11 cellular contexts compared by ENCODE assay signal in genomic region chr10:44725404-44725803, GRCh38.
A peak's percentile ranks its signal among the peaks of the same experiment; 100 is the strongest.
DNase-seq lines count a peak whose midpoint lies in the region; ATAC-seq and TF ChIP-seq lines count a peak whose summit lies in the region.
"Had no signal": no experiment of that assay in that cellular context is flagged by ENCODE, and none has a peak within 500 bp of the region (broad histone marks: within the 10 kb centered on the region; RNA-seq: fewer than 3 reads in every experiment).

No MANE protein-coding gene starts in this region.

- no peaks in the 10 kb centered on the region for H3K27me3 Mint-ChIP-seq in activated B cell treated with CpG ODN at 0.5 μM for 24 hours
- no peaks in the 10 kb centered on the region for H3K27me3 Mint-ChIP-seq in activated CD4-positive, alpha-beta T cell treated with anti-CD3 and anti-CD28 coated beads for 36 hours

- peaks cover 6% of the 10 kb centered on the region for H3K9me3 Mint-ChIP-seq in activated B cell treated with CpG ODN at 0.5 μM for 24 hours
- H3K9me3 Mint-ChIP-seq in activated CD4-positive, alpha-beta T cell treated with anti-CD3 and anti-CD28 coated beads for 36 hours (ENCODE audit: low read depth): peaks cover 3% of the 10 kb centered on the region

- H3K36me3 ChIP-seq in heart left ventricle (no peaks in the 10 kb centered on the region), aorta (ENCODE audit: control insufficient read depth in 1 of 2, insufficient read depth in 2 of 2, low read length in 1 of 2) (no peaks in the 10 kb centered on the region)
- H3K36me3 ChIP-seq: upper lobe of left lung had no signal

- POLR2A ChIA-PET in activated B cell treated with CpG ODN at 0.5 μM for 24 hours (lab: Charles Lee): no interaction called here
- POLR2A ChIA-PET in activated CD4-positive, alpha-beta T cell treated with anti-CD3 and anti-CD28 coated beads for 36 hours (lab: Charles Lee): no interaction called here

- H3K9me3 ChIP-seq in heart left ventricle (peaks cover 0 to 17% (median 2%) of the 10 kb centered on the region in 12 donors), aorta (ENCODE audit: control insufficient read depth, low read length) (no peaks in the 10 kb centered on the region)
- H3K9me3 ChIP-seq: A549, upper lobe of left lung had no signal

- H3K36me3 Mint-ChIP-seq in activated B cell treated with CpG ODN at 0.5 μM for 24 hours (ENCODE audit: low read depth): no peaks in the 10 kb centered on the region
- no peaks in the 10 kb centered on the region for H3K36me3 Mint-ChIP-seq in activated CD4-positive, alpha-beta T cell treated with anti-CD3 and anti-CD28 coated beads for 36 hours (ENCODE audit: low read depth)

- WGBS in heart left ventricle, 4 donors: 83 to 93% (median 86%) methylated on average over 2 of the region's 2 CpGs
- 78 to 79% methylated on average over 2 of the region's 2 CpGs for WGBS in aorta, 2 donors

- H3K27ac Mint-ChIP-seq in activated B cell treated with CpG ODN at 0.5 μM for 24 hours: no peak overlapping the region
- H3K27ac Mint-ChIP-seq in activated CD4-positive, alpha-beta T cell treated with anti-CD3 and anti-CD28 coated beads for 36 hours: no peak overlapping the region

- no peak overlapping the region for H3K4me3 ChIP-seq in heart left ventricle
- H3K4me3 ChIP-seq in aorta (ENCODE audit: low read length in 2 of 2): no peak overlapping the region
- H3K4me3 ChIP-seq: A549, upper lobe of left lung had no signal

- H3K4me1 ChIP-seq in heart left ventricle: peaks cover 0 to 31% (median 8%) of the 10 kb centered on the region in 12 donors
- H3K4me1 ChIP-seq in aorta (ENCODE audit: control insufficient read depth in 1 of 2, insufficient read depth in 2 of 2, low read length in 2 of 2): peaks cover 4% of the 10 kb centered on the region in 2 donors
- H3K4me1 ChIP-seq: A549 had no signal

- no peak for TF ChIP-seq CTCF in heart left ventricle (IDR thresholded peaks at IDR 0.05)
- no peak for TF ChIP-seq CTCF in activated B cell treated with CpG ODN at 0.5 μM for 24 hours (IDR thresholded peaks at IDR 0.05)

- ATAC-seq in heart left ventricle (peak; percentile 58 to 85 (median 83)), HG03280 (IDR thresholded peaks at IDR 0.05; ENCODE audit: unreplicated experiment) (peak; percentile 62), activated B cell treated with CpG ODN at 0.5 μM for 24 hours (ENCODE audit: low read depth) (peak; percentile 42), aorta (ENCODE audit: low FRiP score) (peak; percentile 69)
- no peak for ATAC-seq in activated CD4-positive, CD25-positive, alpha-beta regulatory T cell treated with anti-CD3 and anti-CD28 coated beads, Interleukin-2, amount 50 U/mL, for 24 hours
- ATAC-seq in activated CD4-positive, alpha-beta T cell treated with anti-CD3 and anti-CD28 coated beads for 36 hours: no peak
- ATAC-seq: A549 had no signal

- H3K27me3 ChIP-seq in heart left ventricle: no peaks in the 10 kb centered on the region
- H3K27me3 ChIP-seq in aorta (ENCODE audit: control insufficient read depth in 1 of 2, insufficient read depth in 2 of 2, low read length in 1 of 2): no peaks in the 10 kb centered on the region
- H3K27me3 ChIP-seq: upper lobe of left lung had no signal

- H3K27ac ChIP-seq in heart left ventricle (peak overlapping the region in 1 of 12 donors; percentile 4), aorta (ENCODE audit: low read depth in 1 of 2, low read length in 2 of 2) (peak overlapping the region in 1 of 2 donors; percentile 76)
- H3K27ac ChIP-seq: A549, upper lobe of left lung had no signal

- DNase-seq in heart left ventricle (no peak), cardiac septum (ENCODE audit: low spot score) (no peak), activated B cell treated with CpG ODN at 0.5 μM for 24 hours (no peak), aorta (no peak), NCI-H345 (lab: John Stamatoyannopoulos, UW) (no peak)
- DNase-seq in activated CD4-positive, alpha-beta T cell treated with anti-CD3 and anti-CD28 coated beads for 36 hours: no peak
- DNase-seq: NCI-H748 treated with DMSO at 0.1 percent for 48 hours, upper lobe of left lung had no signal

- peak overlapping the region; percentile 37 for H3K4me3 Mint-ChIP-seq in activated B cell treated with CpG ODN at 0.5 μM for 24 hours
- H3K4me3 Mint-ChIP-seq in activated CD4-positive, alpha-beta T cell treated with anti-CD3 and anti-CD28 coated beads for 36 hours: no peak overlapping the region

- intact Hi-C loops in heart left ventricle (cut with DNase I): no loop called here
- intact Hi-C loops in cardiac septum (cut with DNase I): no loop called here
- intact Hi-C loops in activated B cell treated with CpG ODN at 0.5 μM for 24 hours (cut with micrococcal nuclease): no loop called here
- intact Hi-C loops in aorta (cut with DNase I): loop anchor here in 1 of 2 donors (10.0 kb wide), 1 partner anchor 331 kb away; no protein-coding TSS in a partner anchor
- intact Hi-C loops in activated CD4-positive, alpha-beta T cell treated with anti-CD3 and anti-CD28 coated beads for 36 hours (cut with DNase I, micrococcal nuclease): no loop called here

- CTCF ChIA-PET in activated B cell treated with CpG ODN at 0.5 μM for 24 hours (lab: Charles Lee): no interaction called here
- CTCF ChIA-PET in activated CD4-positive, alpha-beta T cell treated with anti-CD3 and anti-CD28 coated beads for 36 hours (lab: Charles Lee): no interaction called here

- TF ChIP-seq POLR2A in heart left ventricle (IDR thresholded peaks at IDR 0.05): no peak

- peaks cover 35% of the 10 kb centered on the region for H3K4me1 Mint-ChIP-seq in activated B cell treated with CpG ODN at 0.5 μM for 24 hours
- H3K4me1 Mint-ChIP-seq in activated CD4-positive, alpha-beta T cell treated with anti-CD3 and anti-CD28 coated beads for 36 hours: peaks cover 3% of the 10 kb centered on the region

Comparison
In these comparisons a context has a peak if more than half of its experiments do, and no peak if none do; other contexts are left out.
1. ATAC-seq: peak in heart left ventricle (4 of 4), HG03280 (single experiment), activated B cell treated with CpG ODN at 0.5 μM for 24 hours (single experiment) and aorta (single experiment); none in activated CD4-positive, CD25-positive, alpha-beta regulatory T cell treated with anti-CD3 and anti-CD28 coated beads, Interleukin-2, amount 50 U/mL, for 24 hours (0 of 2) and activated CD4-positive, alpha-beta T cell treated with anti-CD3 and anti-CD28 coated beads for 36 hours (single experiment).